8 cellular contexts compared by ENCODE assay signal in the genomic region with DNA sequence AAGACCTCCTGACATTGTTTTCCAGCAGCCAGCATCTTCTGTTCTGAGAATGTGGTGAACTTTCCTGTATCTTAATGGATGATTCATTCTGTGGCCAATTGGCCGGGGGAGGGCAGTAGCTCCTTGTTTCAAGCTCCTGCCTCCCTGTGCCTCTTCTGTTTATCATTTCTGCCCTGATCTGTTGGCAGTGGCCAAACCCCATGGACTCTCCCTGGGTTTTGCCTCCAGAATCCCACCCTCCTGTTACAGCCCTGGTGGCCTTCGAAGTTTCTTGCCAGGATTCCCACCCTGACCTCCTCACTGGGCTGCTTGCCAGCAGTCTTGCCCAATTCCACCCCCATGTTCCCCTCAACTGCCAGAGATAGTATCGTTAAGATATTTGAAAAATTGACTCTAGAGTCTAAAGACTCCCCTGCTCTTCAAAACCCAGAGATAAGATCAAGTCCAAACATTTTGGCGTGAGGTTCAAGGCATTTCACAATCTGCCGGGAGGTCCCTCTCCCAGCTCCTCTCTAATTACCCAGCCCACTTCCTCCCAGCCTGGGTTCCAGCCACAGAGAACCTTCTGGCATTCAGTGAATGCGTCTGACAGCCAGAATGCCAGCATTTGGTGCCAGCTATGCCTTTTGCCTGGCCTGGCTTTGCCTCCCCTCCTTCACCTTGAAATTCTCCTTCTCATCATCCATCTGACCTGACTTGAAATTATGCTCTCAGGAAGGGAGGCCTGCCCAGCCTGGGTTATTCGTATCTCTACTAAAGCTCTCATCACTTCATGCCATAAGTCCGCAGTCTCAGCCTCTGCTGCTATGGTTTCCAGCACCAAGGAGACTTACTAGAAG. TPM values are rescaled to one million over a fixed set of nuclear protein-coding genes. Genes with fewer than 3 reads are reported as not detected.
DNase-seq lines count a peak whose midpoint lies in the region; ATAC-seq and TF ChIP-seq lines count a peak whose summit lies in the region.

No MANE protein-coding gene starts in this region.

- H3K4me3 ChIP-seq in lung: no peak overlapping the region

- H3K4me3 Mint-ChIP-seq in Calu3 (ENCODE audit: low read depth, unreplicated experiment): no peak overlapping the region
- H3K4me3 Mint-ChIP-seq in MCF 10A (ENCODE audit: unreplicated experiment): peak overlapping the region; percentile 52

- peak; percentile 63 for DNase-seq in Calu3
- DNase-seq in NCI-H446 treated with DMSO at 0.1 percent for 48 hours (lab: John Stamatoyannopoulos, UW): peak; percentile 37
- DNase-seq in MCF 10A (ENCODE audit: unreplicated experiment): peak; percentile 96
- DNase-seq in lung (ENCODE audit: low spot score): peak; percentile 58
- DNase-seq in stimulated activated naive CD4-positive, alpha-beta T cell (lab: John Stamatoyannopoulos, UW): no peak
- DNase-seq in NCI-H526 treated with DMSO at 0.1 percent for 48 hours (lab: John Stamatoyannopoulos, UW): no peak
- DNase-seq in activated effector memory CD4-positive, alpha-beta T cell treated with anti-CD3 and anti-CD28 coated beads, Interleukin-2, amount 50 U/mL, for 16 hours: no peak

- H3K36me3 ChIP-seq in lung (ENCODE audit: control insufficient read depth in 2 of 2, insufficient read depth in 2 of 2, low read length in 2 of 2): no peaks in the 10 kb centered on the region

- peak; percentile 53 for ATAC-seq in lung (ENCODE audit: insufficient read depth, low FRiP score)
- ATAC-seq in GM18517 (IDR thresholded peaks at IDR 0.05; ENCODE audit: unreplicated experiment): no peak

- intact Hi-C loops in Calu3 (cut with micrococcal nuclease; ENCODE audit: unreplicated experiment): no loop called here
- intact Hi-C loops in MCF 10A (cut with micrococcal nuclease): loop anchor here (1.0 kb wide), 1 partner anchor 180 kb away; no protein-coding TSS in a partner anchor

- H3K36me3 Mint-ChIP-seq in Calu3 (ENCODE audit: insufficient read depth, unreplicated experiment) (no peaks in the 10 kb centered on the region), MCF 10A (ENCODE audit: insufficient read depth, unreplicated experiment) (no peaks in the 10 kb centered on the region)

- H3K27ac ChIP-seq in lung (ENCODE audit: low read depth in 1 of 2, low read length in 1 of 2): peak overlapping the region; percentile 35 to 74

- H3K4me1 Mint-ChIP-seq in Calu3 (ENCODE audit: low read depth, unreplicated experiment) (peaks cover 15% of the 10 kb centered on the region), MCF 10A (ENCODE audit: insufficient read depth, unreplicated experiment) (peaks cover 50% of the 10 kb centered on the region)

- CTCF ChIA-PET in Calu3 (lab: Charles Lee) (interaction anchor here (0.6 to 1.1 kb wide), 6 partner anchors 10 to 248 kb away, joined by 3 to 5 read pairs (median 4); partner anchors contain the start of genes HSP90B1 and NFYB), MCF 10A (lab: Yijun Ruan, JAX) (interaction anchor here (0.6 to 2.1 kb wide), 11 partner anchors 8 to 1513 kb away, joined by 3 to 8 read pairs (median 5); partner anchors contain the start of gene EID3)

- H3K27me3 Mint-ChIP-seq in Calu3 (ENCODE audit: unreplicated experiment): no peaks in the 10 kb centered on the region
- no peaks in the 10 kb centered on the region for H3K27me3 Mint-ChIP-seq in MCF 10A (ENCODE audit: insufficient read depth, unreplicated experiment)

- H3K27ac Mint-ChIP-seq in Calu3 (ENCODE audit: unreplicated experiment) (no peak overlapping the region), MCF 10A (ENCODE audit: low read depth, unreplicated experiment) (peak overlapping the region; percentile 89)

- POLR2A ChIA-PET in MCF 10A (lab: Yijun Ruan, JAX): interaction anchor here (0.6 to 2.1 kb wide), 16 partner anchors 9 to 929 kb away, joined by 3 to 32 read pairs (median 4); partner anchors contain the start of genes NFYB and WASHC4

- no peak for TF ChIP-seq CTCF in Calu3 (IDR thresholded peaks at IDR 0.05; ENCODE audit: unreplicated experiment)
- peak; percentile 56 for TF ChIP-seq CTCF in MCF 10A (IDR thresholded peaks at IDR 0.05; ENCODE audit: unreplicated experiment)
- no peak for TF ChIP-seq CTCF in lung (IDR thresholded peaks at IDR 0.05; ENCODE audit: control extremely low read depth, extremely low read depth)

- peaks cover 0 to 5% of the 10 kb centered on the region in 2 donors for H3K4me1 ChIP-seq in lung (ENCODE audit: control insufficient read depth in 2 of 2, insufficient read depth in 2 of 2, low read length in 2 of 2)

- WGBS in lung, 2 donors: 30 to 31% methylated on average over 8 of the region's 8 CpGs

- no peaks in the 10 kb centered on the region for H3K27me3 ChIP-seq in lung (ENCODE audit: control insufficient read depth, insufficient read depth)

- H3K9me3 Mint-ChIP-seq in Calu3 (ENCODE audit: low read depth, unreplicated experiment) (no peaks in the 10 kb centered on the region), MCF 10A (ENCODE audit: unreplicated experiment) (no peaks in the 10 kb centered on the region)

- no peaks in the 10 kb centered on the region for H3K9me3 ChIP-seq in lung (ENCODE audit: control insufficient read depth in 2 of 2, insufficient read depth in 1 of 2, low read length in 1 of 2)

- BruUV-seq in Calu3 (replicated peaks; lab: Mats Ljungman, UMichigan) (no TSS peak), MCF 10A (replicated peaks; lab: Mats Ljungman, UMichigan) (no TSS peak)

RNA-seq across cellular contexts. Expression of gene TXNRD1, which starts 37.7 kb away (rescaled TPM):
- 262 and 269 TPM in 2 replicates for total RNA-seq in Calu3 (2022)
- total RNA-seq in MCF 10A (2022): 64.0 and 82.8 TPM in 2 replicates
- 100 to 1,000 TPM; 135 to 166 TPM for total RNA-seq in lung
- polyA plus RNA-seq in lung: 100 to 1,000 TPM in 1 of 2 donors, 10 to 100 TPM in 1; 74.2 to 115 TPM

RNA-seq across cellular contexts. Expression of gene NFYB, which starts 39.9 kb away (rescaled TPM):
- total RNA-seq in Calu3 (2022): 28.3 and 36.0 TPM in 2 replicates
- 24.8 and 27.0 TPM in 2 replicates for total RNA-seq in MCF 10A (2022)
- 10 to 100 TPM; 24.0 to 25.0 TPM for total RNA-seq in lung
- 10 to 100 TPM; 15.5 to 33.0 TPM for polyA plus RNA-seq in lung

Comparison
In these comparisons a context has a peak if more than half of its experiments do, and no peak if none do; other contexts are left out.
1. DNase-seq: peak in Calu3 (single experiment), NCI-H446 treated with DMSO at 0.1 percent for 48 hours (single experiment), MCF 10A (single experiment) and lung (single experiment); none in stimulated activated naive CD4-positive, alpha-beta T cell (0 of 6), NCI-H526 treated with DMSO at 0.1 percent for 48 hours (single experiment) and activated effector memory CD4-positive, alpha-beta T cell treated with anti-CD3 and anti-CD28 coated beads, Interleukin-2, amount 50 U/mL, for 16 hours (single experiment).